In genomic region chr3:146589899-146590508, GRCh38 we compare ENCODE assay signal across 8 cellular contexts. TPM values are rescaled to one million over a fixed set of nuclear protein-coding genes. Genes with fewer than 3 reads are reported as not detected.
A peak's percentile ranks its signal among the peaks of the same experiment; 100 is the strongest.
DNase-seq lines count a peak whose midpoint lies in the region; ATAC-seq, FAIRE-seq and TF ChIP-seq lines count a peak whose summit lies in the region.

No MANE protein-coding gene starts in this region.

- H3K27me3 Mint-ChIP-seq in activated T-cell treated with anti-CD3 and anti-CD28 coated beads, Interleukin-2, amount 50 U/mL, for 4 hours (ENCODE audit: low read depth), result peaks cover 2% of the 10 kb centered on the region

- H3K36me3 ChIP-seq in GM06990 (ENCODE audit: control insufficient read depth, insufficient read depth, low read length) (no peaks in the 10 kb centered on the region), IMR-90 (ENCODE audit: control insufficient read depth, insufficient read depth, low read length) (no peaks in the 10 kb centered on the region), SJCRH30 (no peaks in the 10 kb centered on the region)

- H3K27ac ChIP-seq in A549 (no peak overlapping the region), IMR-90 (ENCODE audit: insufficient read depth, low read length) (no peak overlapping the region), SJCRH30 (no peak overlapping the region)

- no peak for TF ChIP-seq POLR2A in A549 (IDR thresholded peaks at IDR 0.05; ENCODE audit: low read length)
- TF ChIP-seq POLR2A in IMR-90 (IDR thresholded peaks at IDR 0.05; ENCODE audit: low read depth, low read length), result no peak

- intact Hi-C loops in IMR-90 (cut with micrococcal nuclease), result loop anchor here (1.0 to 10.0 kb wide), 3 partner anchors 51 to 805 kb away; no protein-coding TSS in a partner anchor

- H3K4ac ChIP-seq in IMR-90 (ENCODE audit: low read depth, low read length), result no peak overlapping the region

- H3K9me3 ChIP-seq in A549, result no peaks in the 10 kb centered on the region
- H3K9me3 ChIP-seq in IMR-90 (ENCODE audit: control insufficient read depth, insufficient read depth, low read length), result no peaks in the 10 kb centered on the region
- H3K9me3 ChIP-seq in SJCRH30 (replicated peaks), result no peaks in the 10 kb centered on the region

- no peaks in the 10 kb centered on the region for H3K36me3 Mint-ChIP-seq in activated T-cell treated with anti-CD3 and anti-CD28 coated beads, Interleukin-2, amount 50 U/mL, for 4 hours (ENCODE audit: insufficient read depth)

- H2BK120ac ChIP-seq in IMR-90 (ENCODE audit: low read depth, low read length), result no peak overlapping the region

- H4K20me1 ChIP-seq in IMR-90 (ENCODE audit: insufficient read depth, low read length), result no peaks in the 10 kb centered on the region

- H3K23ac ChIP-seq in IMR-90 (ENCODE audit: low read depth, low read length), result no peak overlapping the region

- in situ Hi-C loops in IMR-90 (cut with MboI; ENCODE audit: low sequenced_read_pairs), result loop anchor here (10.0 kb wide), 1 partner anchor 375 kb away; no protein-coding TSS in a partner anchor

- peak; percentile 70 for FAIRE-seq in A549 (lab: Jason Lieb, UNC)

- peak; percentile 31 to 60 for DNase-seq in A549 (ENCODE audit: low read depth in 1 of 2, low spot score in 1 of 2)
- no peak for DNase-seq in GM06990 (ENCODE audit: extremely low read depth, insufficient read length)
- peak; percentile 52 for DNase-seq in IMR-90
- peak; percentile 45 to 77 for DNase-seq in SJCRH30
- peak; percentile 48 for DNase-seq in fibroblast of gingiva (ENCODE audit: low read depth)
- peak; percentile 11 for DNase-seq in pulmonary artery endothelial cell (ENCODE audit: low read depth, low spot score)
- DNase-seq in activated T-cell treated with anti-CD3 and anti-CD28 coated beads, Interleukin-2, amount 50 U/mL, for 4 hours, result no peak
- no peak for DNase-seq in effector CD4-positive, alpha-beta T cell

- no peak overlapping the region for H4K91ac ChIP-seq in IMR-90 (ENCODE audit: insufficient read depth, low read depth, low read length)

- POLR2A ChIA-PET in A549 (lab: Yijun Ruan, JAX), result interaction anchor here (0.6 kb wide), 1 partner anchor 38 kb away, joined by 3 read pairs; no protein-coding TSS in a partner anchor
- POLR2A ChIA-PET in IMR-90 (lab: Charles Lee; ENCODE audit: unreplicated experiment), result no interaction called here

- WGBS in A549 (ENCODE audit: missing lambda C conversion rate), result 2% methylated on average over 1 of the region's 1 CpG
- no CpG with 5 or more reads among the region's 1 CpG for WGBS in IMR-90 (ENCODE audit: extremely low coverage in 2 of 2, insufficient read length in 1 of 2), 2 experiments

- CTCF ChIA-PET in A549 (lab: Yijun Ruan, JAX) (interaction anchor here (0.5 to 3.1 kb wide), 8 partner anchors 9 to 605 kb away, joined by 3 to 24 read pairs (median 3); no protein-coding TSS in a partner anchor), IMR-90 (lab: Yijun Ruan, JAX) (interaction anchor here (0.9 to 1.8 kb wide), 4 partner anchors 9 to 51 kb away, joined by 3 to 5 read pairs (median 4); no protein-coding TSS in a partner anchor)

- H3K9ac ChIP-seq in IMR-90 (ENCODE audit: low read depth, low read length), result no peak overlapping the region

- no peak overlapping the region for H4K5ac ChIP-seq in IMR-90 (ENCODE audit: low read depth, low read length)

- H2BK5ac ChIP-seq in IMR-90 (ENCODE audit: low read depth, low read length, poor library complexity, severe bottlenecking), result no peak overlapping the region

- ATAC-seq in A549, result peak in 1 of 2 experiments; percentile 72; a peak in 3 of 6 replicates
- ATAC-seq in IMR-90 (ENCODE audit: low read depth), result peak; percentile 71
- no peak for ATAC-seq in activated T-cell treated with anti-CD3 and anti-CD28 coated beads, Interleukin-2, amount 50 U/mL, for 4 hours

- BruUV-seq in IMR-90 (replicated peaks; lab: Mats Ljungman, UMichigan), result no TSS peak

- H3K4me3 Mint-ChIP-seq in activated T-cell treated with anti-CD3 and anti-CD28 coated beads, Interleukin-2, amount 50 U/mL, for 4 hours, result no peak overlapping the region

- H2BK20ac ChIP-seq in IMR-90 (ENCODE audit: low read depth, low read length), result no peak overlapping the region

- no peak overlapping the region for H3K56ac ChIP-seq in IMR-90 (ENCODE audit: extremely low read depth, insufficient read depth, low read length)

- no peak overlapping the region for H3K14ac ChIP-seq in IMR-90 (replicated peaks; ENCODE audit: low read depth, low read length)

- H3K9me1 ChIP-seq in IMR-90 (ENCODE audit: insufficient read depth, low read length), result no peaks in the 10 kb centered on the region; the same call in 1 of the 2 replicates

- no peak overlapping the region for H3K18ac ChIP-seq in IMR-90 (ENCODE audit: low read depth, low read length)

- H2AK5ac ChIP-seq in IMR-90 (ENCODE audit: low read depth, low read length), result no peak overlapping the region

- H3K4me3 ChIP-seq in A549 (no peak overlapping the region), GM06990 (replicated peaks; ENCODE audit: low read depth, low read length) (no peak overlapping the region), IMR-90 (ENCODE audit: insufficient read depth, low read depth, low read length) (no peak overlapping the region), SJCRH30 (no peak overlapping the region)

- H2AK9ac ChIP-seq in IMR-90 (replicated peaks; ENCODE audit: low read depth, low read length, poor library complexity), result no peak overlapping the region

- H3K4me1 Mint-ChIP-seq in activated T-cell treated with anti-CD3 and anti-CD28 coated beads, Interleukin-2, amount 50 U/mL, for 4 hours (ENCODE audit: low read depth), result no peaks in the 10 kb centered on the region

- H3K4me2 ChIP-seq in A549 (no peak overlapping the region), IMR-90 (ENCODE audit: low read depth, low read length) (no peak overlapping the region)

- no peak overlapping the region for H2AFZ ChIP-seq in IMR-90 (replicated peaks; ENCODE audit: low read length, poor library complexity)

- no peak overlapping the region for H4K8ac ChIP-seq in IMR-90 (ENCODE audit: low read depth in 2 of 2, low read length in 2 of 2)

- dilution Hi-C loops in IMR-90 (cut with HindIII; ENCODE audit: low sequenced_read_pairs, unreplicated experiment), result no loop called here

- TF ChIP-seq CTCF in A549 (IDR thresholded peaks at IDR 0.05) (peak; percentile 88), GM06990 (IDR thresholded peaks at IDR 0.05; ENCODE audit: insufficient read depth, low read length, poor library complexity, severe bottlenecking) (peak; percentile 57), IMR-90 (conservative IDR thresholded peaks at IDR 0.05; ENCODE audit: low read depth, low read length) (peak; percentile 66)

- H3K4me1 ChIP-seq in A549 (no peaks in the 10 kb centered on the region), IMR-90 (ENCODE audit: control insufficient read depth, insufficient read depth, low read length) (no peaks in the 10 kb centered on the region), SJCRH30 (peaks cover 4% of the 10 kb centered on the region)

- no peaks in the 10 kb centered on the region for H3K79me1 ChIP-seq in IMR-90 (ENCODE audit: low read depth in 1 of 2, low read length in 2 of 2)

- no peak overlapping the region for H2BK15ac ChIP-seq in IMR-90 (ENCODE audit: low read depth, low read length)

- no peak for TF ChIP-seq EP300 in A549 (IDR thresholded peaks at IDR 0.05)

- H3K9me3 Mint-ChIP-seq in activated T-cell treated with anti-CD3 and anti-CD28 coated beads, Interleukin-2, amount 50 U/mL, for 4 hours, result no peaks in the 10 kb centered on the region

- TF ChIP-seq RAD21 in A549 (conservative IDR thresholded peaks at IDR 0.05 in 1 of 2, IDR thresholded peaks at IDR 0.05 in 1 of 2) (peak; percentile 67 to 69), IMR-90 (IDR thresholded peaks at IDR 0.05; ENCODE audit: low read length) (peak; percentile 52; the same call in 1 of the 2 replicates)

- no peaks in the 10 kb centered on the region; the same call in 1 of the 2 replicates for H3K27me3 ChIP-seq in GM06990 (replicated peaks; ENCODE audit: control insufficient read depth, insufficient read depth, low read length)
- no peaks in the 10 kb centered on the region for H3K27me3 ChIP-seq in IMR-90 (ENCODE audit: control insufficient read depth, insufficient read depth, low read length)
- H3K27me3 ChIP-seq in SJCRH30, result no peaks in the 10 kb centered on the region

TF ChIP-seq in A549, 52 proteins besides CTCF, POLR2A, EP300 and RAD21:
- TF ChIP-seq SMC3 (IDR thresholded peaks at IDR 0.05), result peak; percentile 73
- TF ChIP-seq ZFP36 (IDR thresholded peaks at IDR 0.05; ENCODE audit: borderline replicate concordance, partially characterized antibody), result no peak

TF ChIP-seq in IMR-90, 13 proteins besides CTCF, POLR2A, EP300 and RAD21 (continues in another document):
- TF ChIP-seq BHLHE40 (IDR thresholded peaks at IDR 0.05; ENCODE audit: low read depth, low read length), result no peak
- TF ChIP-seq MAFK (IDR thresholded peaks at IDR 0.05; ENCODE audit: low read depth, low read length), result no peak
- TF ChIP-seq NFE2L2 (IDR thresholded peaks at IDR 0.05; ENCODE audit: low read depth, low read length), result no peak

RNA-seq across cellular contexts. Expression of gene PLSCR5, which starts 15.1 kb away (rescaled TPM):
- not detected in 2 replicates for polyA plus RNA-seq in A549 (2011; rRNA removed)
- polyA plus RNA-seq in A549 (2012; cell fraction: cytosol; rRNA removed), result not detected in 2 replicates
- polyA plus RNA-seq in A549 (2012; cell fraction: nucleus; rRNA removed), result not detected in 2 replicates
- not detected in 3 replicates for polyA plus RNA-seq in A549 (2017; fragmentation: RNase III; extraction: RNeasy Plus Mini Kit Qiagen cat#74134 plus additional on column Dnase treatment)
- polyA minus RNA-seq in A549 (2011; rRNA and poly(A)+ RNA removed), result not detected in 2 replicates
- not detected in 2 replicates for total RNA-seq in IMR-90 (2012; rRNA removed)
- not detected in 2 replicates for polyA plus RNA-seq in IMR-90 (2012; rRNA removed)
- not detected in 2 replicates for polyA plus RNA-seq in IMR-90 (2012; cell fraction: cytosol; rRNA removed)
- not detected in 2 replicates for polyA plus RNA-seq in IMR-90 (2012; cell fraction: nucleus; rRNA removed; ENCODE audit: low replicate concordance)
- total RNA-seq in SJCRH30 (2014; rRNA removed; shearing (Covaris generic)), result not detected in 2 replicates
- not detected in 2 replicates for total RNA-seq in pulmonary artery endothelial cell
- total RNA-seq in activated T-cell treated with anti-CD3 and anti-CD28 coated beads, Interleukin-2, amount 50 U/mL, for 4 hours, result not detected

RNA-seq across cellular contexts. Expression of gene PLSCR1, which starts 45.6 kb away (rescaled TPM):
- 41.5 and 54.4 TPM in 2 replicates for polyA plus RNA-seq in A549 (2011; rRNA removed)
- polyA plus RNA-seq in A549 (2012; cell fraction: cytosol; rRNA removed), result 29.4 and 33.0 TPM in 2 replicates
- polyA plus RNA-seq in A549 (2012; cell fraction: nucleus; rRNA removed), result 24.5 and 29.3 TPM in 2 replicates
- 35.6 to 43.9 TPM (median 37.1 TPM) in 3 replicates for polyA plus RNA-seq in A549 (2017; fragmentation: RNase III; extraction: RNeasy Plus Mini Kit Qiagen cat#74134 plus additional on column Dnase treatment)
- polyA minus RNA-seq in A549 (2011; rRNA and poly(A)+ RNA removed), result 34.1 and 48.1 TPM in 2 replicates
- 5.6 and 11.7 TPM in 2 replicates for total RNA-seq in IMR-90 (2012; rRNA removed)
- polyA plus RNA-seq in IMR-90 (2012; rRNA removed), result 11.5 and 13.2 TPM in 2 replicates
- 10.0 and 10.3 TPM in 2 replicates for polyA plus RNA-seq in IMR-90 (2012; cell fraction: cytosol; rRNA removed)
- 4.8 and 15.0 TPM in 2 replicates for polyA plus RNA-seq in IMR-90 (2012; cell fraction: nucleus; rRNA removed; ENCODE audit: low replicate concordance)
- total RNA-seq in SJCRH30 (2014; rRNA removed; shearing (Covaris generic)), result 27.8 and 31.7 TPM in 2 replicates
- 51.4 and 60.3 TPM in 2 replicates for total RNA-seq in pulmonary artery endothelial cell
- total RNA-seq in activated T-cell treated with anti-CD3 and anti-CD28 coated beads, Interleukin-2, amount 50 U/mL, for 4 hours, result 10 to 100 TPM; 22.4 to 28.7 (median 27.7) TPM

Comparison
In these comparisons a context has a peak if more than half of its experiments do, and no peak if none do; other contexts are left out.
1. DNase-seq: peak in A549 (2 of 2), IMR-90 (single experiment), SJCRH30 (2 of 2), fibroblast of gingiva (single experiment) and pulmonary artery endothelial cell (single experiment); none in GM06990 (single experiment), activated T-cell treated with anti-CD3 and anti-CD28 coated beads, Interleukin-2, amount 50 U/mL, for 4 hours (single experiment) and effector CD4-positive, alpha-beta T cell (single experiment).
2. Peak in every context shown above with its lines, with median percentiles within 50 percentile points of each other: CTCF ChIP-seq.